In the genomic region with DNA sequence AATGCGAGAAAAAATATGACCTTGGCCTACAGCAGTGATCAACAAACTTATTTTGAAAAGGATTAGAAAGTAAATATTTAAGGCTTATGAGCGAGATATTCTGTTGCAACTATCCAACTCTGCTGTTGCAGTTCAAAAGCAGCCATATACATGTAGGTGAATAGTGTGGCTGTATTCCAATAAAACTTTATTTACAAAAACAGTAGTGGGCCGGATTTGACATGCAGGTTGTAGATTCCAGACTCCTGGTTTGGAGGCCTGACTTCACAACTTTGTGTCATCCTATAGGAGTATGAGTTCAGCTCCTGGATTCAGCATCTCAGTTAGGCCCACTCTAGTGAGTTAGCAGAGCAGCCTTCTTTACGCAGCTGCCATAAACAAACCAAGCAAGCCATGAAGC, we compare ENCODE assay signal across 29 cellular contexts.
"Had no signal": no experiment of that assay in that cellular context is flagged by ENCODE, and none has a peak within 500 bp of the region (broad histone marks: within the 10 kb centered on the region; RNA-seq: fewer than 3 reads in every experiment).

No MANE protein-coding gene starts in this region.

- DNase-seq: colonic mucosa; effector CD8-positive, alpha-beta T cell; endodermal cell; foreskin melanocyte; glutamatergic neuron; heart right ventricle; hippocampal formation; left cardiac atrium; left lung; mesendoderm; midbrain; naive thymus-derived CD8-positive, alpha-beta T cell; nephron progenitor cell; nucleus accumbens; ovary; posterior cingulate gyrus; psoas muscle; right cardiac atrium; spleen; stimulated activated CD4-positive, alpha-beta T cell treated with anti-CD3 and anti-CD28 coated beads, Interleukin-4, amount 100 ng/mL, for 4 hours; stimulated activated naive CD8-positive, alpha-beta T cell treated with anti-CD3 and anti-CD28 coated beads, Interleukin-15, Interleukin-2, amounts not matched to agents 100 U/mL and 50 U/mL, for 24 hours; substantia nigra; upper lobe of left lung had no signal

- ATAC-seq: esophagus mucosa; heart right ventricle; left cardiac atrium; left lung; naive thymus-derived CD8-positive, alpha-beta T cell; psoas muscle; right cardiac atrium; stimulated activated memory B cell treated with anti-CD40 and anti-IgM and Interleukin-4, amounts not matched to agents 10 μg/mL and 1 μg/mL and 100 μg/mL, for 72 hours; stimulated activated naive CD8-positive, alpha-beta T cell treated with anti-CD3 and anti-CD28 coated beads, Interleukin-15, Interleukin-2, amounts not matched to agents 100 U/mL and 50 U/mL, for 24 hours had no signal

- FAIRE-seq: islet of Langerhans, urothelium cell line had no signal

- H3K4me3 ChIP-seq: colonic mucosa, heart right ventricle, left lung, ovary, psoas muscle, skin epidermis, spleen, tibial nerve, upper lobe of left lung had no signal
